10 cellular contexts compared by ENCODE assay signal in genomic region chr1:51044834-51045233, GRCh38. TPM values are rescaled to one million over a fixed set of nuclear protein-coding genes. Genes with fewer than 3 reads are reported as not detected.
DNase-seq lines count a peak whose midpoint lies in the region; ATAC-seq and TF ChIP-seq lines count a peak whose summit lies in the region.
"Had no signal": no experiment of that assay in that cellular context is flagged by ENCODE, and none has a peak within 500 bp of the region (broad histone marks: within the 10 kb centered on the region; RNA-seq: fewer than 3 reads in every experiment).

No MANE protein-coding gene starts in this region.

- peak in 6 of 7 experiments; percentile 21 to 55 (median 50) for TF ChIP-seq CTCF in body of pancreas (IDR thresholded peaks at IDR 0.05)

- no peak for ATAC-seq in body of pancreas
- no peak for ATAC-seq in GM18505 (IDR thresholded peaks at IDR 0.05; ENCODE audit: unreplicated experiment)
- ATAC-seq in HG03469 (IDR thresholded peaks at IDR 0.05; ENCODE audit: unreplicated experiment), result no peak

- no peaks in the 10 kb centered on the region for H3K36me3 ChIP-seq in body of pancreas (replicated peaks in 1 of 2; ENCODE audit: insufficient read depth in 1 of 2, low read depth in 2 of 2)

- 14 to 15% methylated on average over 4 of the region's 4 CpGs for WGBS in body of pancreas, 2 donors

- no peak for TF ChIP-seq POLR2A in body of pancreas (IDR thresholded peaks at IDR 0.05)
- no peak for TF ChIP-seq POLR2A in GM18505 (IDR thresholded peaks at IDR 0.05; ENCODE audit: borderline replicate concordance, extremely low read depth, insufficient read depth, insufficient read length)

- DNase-seq in NCI-H1694 treated with DMSO at 0.1 percent for 48 hours (lab: John Stamatoyannopoulos, UW), result peak; percentile 22
- no peak for DNase-seq in NCI-H1694 (lab: John Stamatoyannopoulos, UW)
- peak; percentile 15 for DNase-seq in LHCN-M2 (ENCODE audit: low read depth)
- no peak for DNase-seq in body of pancreas
- peak; percentile 8 for DNase-seq in myocyte (ENCODE audit: low read depth)
- DNase-seq in HuH-7 (ENCODE audit: low spot score), result no peak
- DNase-seq: activated naive CD8-positive, alpha-beta T cell treated with anti-CD3 and anti-CD28 coated beads, Interleukin-2, amount 10 ng/mL, durations not matched to agents 7 days and 5 days; NCI-H1092 treated with DMSO at 0.1 percent for 48 hours had no signal

- no peak overlapping the region for H3K27ac ChIP-seq in body of pancreas

- no peaks in the 10 kb centered on the region for H3K9me3 ChIP-seq in body of pancreas

- H3K27me3 ChIP-seq in body of pancreas, result no peaks in the 10 kb centered on the region

- no peaks in the 10 kb centered on the region for H3K4me1 ChIP-seq in body of pancreas

- H3K4me3 ChIP-seq in body of pancreas, result no peak overlapping the region

- intact Hi-C loops in body of pancreas (cut with DNase I), result loop anchor here (10.0 kb wide), 1 partner anchor 170 kb away; no protein-coding TSS in a partner anchor

RNA-seq across cellular contexts. Expression of gene C1orf185, which starts 57.2 kb away (rescaled TPM):
- total RNA-seq in LHCN-M2 (2014; rRNA removed) (not detected in 2 replicates), body of pancreas (not detected), myocyte (not detected in 2 replicates)
- polyA plus RNA-seq in LHCN-M2 (2012), result not detected
- polyA plus RNA-seq in myocyte (2012), result not detected
- total RNA-seq: activated naive CD8-positive, alpha-beta T cell treated with anti-CD3 and anti-CD28 coated beads, Interleukin-2, amount 10 ng/mL, durations not matched to agents 7 days and 5 days had no signal

Comparison
In these comparisons a context has a peak if more than half of its experiments do, and no peak if none do; other contexts are left out.
1. DNase-seq: peak in NCI-H1694 treated with DMSO at 0.1 percent for 48 hours (single experiment), LHCN-M2 (single experiment) and myocyte (single experiment); none in NCI-H1694 (single experiment), body of pancreas (0 of 4) and HuH-7 (single experiment).